14 cellular contexts compared by ENCODE assay signal in genomic region chr6:37176268-37177082, GRCh38. TPM values are rescaled to one million over a fixed set of nuclear protein-coding genes. Genes with fewer than 3 reads are reported as not detected.
DNase-seq lines count a peak whose midpoint lies in the region; ATAC-seq, FAIRE-seq and TF ChIP-seq lines count a peak whose summit lies in the region.
"Had no signal": no experiment of that assay in that cellular context is flagged by ENCODE, and none has a peak within 500 bp of the region (broad histone marks: within the 10 kb centered on the region; RNA-seq: fewer than 3 reads in every experiment).

No MANE protein-coding gene starts in this region.

- H3K4me3 ChIP-seq in OCI-LY3 (ENCODE audit: low read length) (peak overlapping the region; percentile 89), K562 (peak overlapping the region; percentile 97)
- H3K4me3 ChIP-seq: left ventricle myocardium inferior, SJSA1 had no signal

- H3K9ac ChIP-seq in OCI-LY3 (ENCODE audit: low read length) (peak overlapping the region; percentile 100), K562 (ENCODE audit: insufficient read depth in 1 of 2, low read depth in 2 of 2, low read length in 2 of 2) (peak overlapping the region; percentile 87; a peak in 3 of 4 replicates)

- H3K4me1 ChIP-seq in OCI-LY3 (ENCODE audit: low read length) (peaks cover 50% of the 10 kb centered on the region), K562 (replicated peaks in 1 of 2; ENCODE audit: control insufficient read depth in 2 of 2, insufficient read depth in 2 of 2, low read length in 2 of 2) (peaks cover 26 to 45% of the 10 kb centered on the region in 2 experiments)

- peaks cover 39% of the 10 kb centered on the region for H4K20me1 ChIP-seq in OCI-LY3 (ENCODE audit: insufficient read depth, low read length)
- H4K20me1 ChIP-seq in K562 (replicated peaks; ENCODE audit: control insufficient read depth, insufficient read depth, low read length), result peaks cover 10% of the 10 kb centered on the region; the same call in 1 of the 2 replicates

- intact Hi-C loops in K562 (cut with micrococcal nuclease), result loop anchor here (1.0 to 2.0 kb wide), 3 partner anchors 32 to 138 kb away; no protein-coding TSS in a partner anchor

- TF ChIP-seq RAD21 in K562 (CRISPR knock-in tag; conservative IDR thresholded peaks at IDR 0.05 in 1 of 2, IDR thresholded peaks at IDR 0.05 in 1 of 2), result no peak; a peak in 1 of 4 replicates

- 17% methylated on average over 15 of the region's 15 CpGs for WGBS in K562 (ENCODE audit: insufficient coverage, low coverage, missing lambda C conversion rate)

- CTCF ChIA-PET in K562 (lab: Yijun Ruan, JAX; ENCODE audit: low intra/inter-chr PET ratio), result interaction anchor here (0.6 to 1.1 kb wide), 3 partner anchors 28 to 152 kb away, joined by 3 to 5 read pairs (median 4); no protein-coding TSS in a partner anchor

- BruUV-seq in K562 (replicated peaks; lab: Mats Ljungman, UMichigan), result no TSS peak

- H3K27ac ChIP-seq in OCI-LY3 (ENCODE audit: low read length) (peak overlapping the region; percentile 95), K562 (ENCODE audit: extremely low read depth, low read depth, low read length) (peak overlapping the region; percentile 82)
- H3K27ac ChIP-seq: left ventricle myocardium inferior, SJSA1 had no signal

- POLR2A ChIA-PET in K562 (lab: Yijun Ruan, JAX), result interaction anchor here (0.6 to 9.3 kb wide), 30 partner anchors 7 to 181 kb away, joined by 3 to 128 read pairs (median 4); no protein-coding TSS in a partner anchor

- no peaks in the 10 kb centered on the region for H3K9me1 ChIP-seq in K562 (ENCODE audit: control insufficient read depth, insufficient read depth, low read length)

- peak; percentile 5; the same call in 1 of the 2 replicates for TF ChIP-seq EP300 in K562 (IDR thresholded peaks at IDR 0.05; ENCODE audit: low read length)

- H3K9me3 Mint-ChIP-seq in activated T-cell treated with anti-CD3 and anti-CD28 coated beads, Interleukin-2, amount 50 U/mL, for 4 hours, result no peaks in the 10 kb centered on the region
- H3K9me3 Mint-ChIP-seq in stimulated activated memory B cell treated with anti-CD40 and anti-IgM and Interleukin-4, amounts not matched to agents 10 μg/mL and 1 μg/mL and 100 μg/mL, for 72 hours, result no peaks in the 10 kb centered on the region

- peak; percentile 90 for TF ChIP-seq POLR2A in K562 (conservative IDR thresholded peaks at IDR 0.05)
- no peak for TF ChIP-seq POLR2A in H54 (IDR thresholded peaks at IDR 0.05; ENCODE audit: low read depth, low read length)

- in situ Hi-C loops in K562 (cut with MboI), result loop anchor here (10.0 kb wide), 1 partner anchor 152 kb away; no protein-coding TSS in a partner anchor

- H3K9me3 ChIP-seq in OCI-LY3 (ENCODE audit: insufficient read depth, low read length) (no peaks in the 10 kb centered on the region), K562 (replicated peaks; ENCODE audit: control insufficient read depth, insufficient read depth, low read depth, low read length) (no peaks in the 10 kb centered on the region; the same call in 1 of the 2 replicates)
- H3K9me3 ChIP-seq: heart left ventricle, left ventricle myocardium inferior, SJSA1 had no signal

- H3K79me2 ChIP-seq in OCI-LY3 (ENCODE audit: low read length) (peaks cover 43% of the 10 kb centered on the region), K562 (ENCODE audit: control insufficient read depth, insufficient read depth, low read length) (peaks cover 67% of the 10 kb centered on the region)

- no peak for ATAC-seq in activated T-cell treated with anti-CD3 and anti-CD28 coated beads, Interleukin-2, amount 50 U/mL, for 4 hours
- ATAC-seq in K562, result peak; percentile 25
- ATAC-seq in stimulated activated memory B cell treated with anti-CD40 and anti-IgM and Interleukin-4, amounts not matched to agents 10 μg/mL and 1 μg/mL and 100 μg/mL, for 72 hours, result no peak
- no peak for ATAC-seq in HG02588 (IDR thresholded peaks at IDR 0.05; ENCODE audit: unreplicated experiment)

- H2AFZ ChIP-seq in OCI-LY3 (ENCODE audit: low read depth, low read length) (no peak overlapping the region), K562 (ENCODE audit: low read depth, low read length) (no peak overlapping the region)

- peak overlapping the region; percentile 40 for H3K27ac Mint-ChIP-seq in stimulated activated memory B cell treated with anti-CD40 and anti-IgM and Interleukin-4, amounts not matched to agents 10 μg/mL and 1 μg/mL and 100 μg/mL, for 72 hours

- H3K4me2 ChIP-seq in OCI-LY3 (ENCODE audit: low read length), result peak overlapping the region; percentile 95
- peak overlapping the region; percentile 87 for H3K4me2 ChIP-seq in K562 (ENCODE audit: insufficient read depth, low read length)

- peak overlapping the region; percentile 31 for H3K4me3 Mint-ChIP-seq in activated T-cell treated with anti-CD3 and anti-CD28 coated beads, Interleukin-2, amount 50 U/mL, for 4 hours
- H3K4me3 Mint-ChIP-seq in stimulated activated memory B cell treated with anti-CD40 and anti-IgM and Interleukin-4, amounts not matched to agents 10 μg/mL and 1 μg/mL and 100 μg/mL, for 72 hours, result no peak overlapping the region

- H3K27me3 Mint-ChIP-seq in activated T-cell treated with anti-CD3 and anti-CD28 coated beads, Interleukin-2, amount 50 U/mL, for 4 hours (ENCODE audit: low read depth), result no peaks in the 10 kb centered on the region
- H3K27me3 Mint-ChIP-seq in stimulated activated memory B cell treated with anti-CD40 and anti-IgM and Interleukin-4, amounts not matched to agents 10 μg/mL and 1 μg/mL and 100 μg/mL, for 72 hours, result no peaks in the 10 kb centered on the region

- H3K36me3 ChIP-seq in OCI-LY3 (replicated peaks; ENCODE audit: low read depth, low read length) (peaks cover 51% of the 10 kb centered on the region), K562 (ENCODE audit: control insufficient read depth, insufficient read depth, low read length) (peaks cover 57% of the 10 kb centered on the region)

- TF ChIP-seq CTCF in OCI-LY3 (IDR thresholded peaks at IDR 0.05; ENCODE audit: low read depth, low read length), result no peak
- no peak for TF ChIP-seq CTCF in K562 (IDR thresholded peaks at IDR 0.05 in 2 of 3, conservative IDR thresholded peaks at IDR 0.05 in 1 of 3; ENCODE audit: insufficient read depth in 2 of 3, low read depth in 1 of 3, low read length in 3 of 3)

- H3K4me1 Mint-ChIP-seq in activated T-cell treated with anti-CD3 and anti-CD28 coated beads, Interleukin-2, amount 50 U/mL, for 4 hours (ENCODE audit: low read depth), result peaks cover 74% of the 10 kb centered on the region
- peaks cover 68% of the 10 kb centered on the region for H3K4me1 Mint-ChIP-seq in stimulated activated memory B cell treated with anti-CD40 and anti-IgM and Interleukin-4, amounts not matched to agents 10 μg/mL and 1 μg/mL and 100 μg/mL, for 72 hours

- H3K36me3 Mint-ChIP-seq in activated T-cell treated with anti-CD3 and anti-CD28 coated beads, Interleukin-2, amount 50 U/mL, for 4 hours (ENCODE audit: insufficient read depth), result peaks cover 42% of the 10 kb centered on the region
- H3K36me3 Mint-ChIP-seq in stimulated activated memory B cell treated with anti-CD40 and anti-IgM and Interleukin-4, amounts not matched to agents 10 μg/mL and 1 μg/mL and 100 μg/mL, for 72 hours, result peaks cover 32% of the 10 kb centered on the region

- DNase-seq in activated T-cell treated with anti-CD3 and anti-CD28 coated beads, Interleukin-2, amount 50 U/mL, for 4 hours, result no peak
- DNase-seq in activated T-cell treated with anti-CD3 and anti-CD28 coated beads, Interleukin-2, amount 50 U/mL, for 48 hours, result no peak
- DNase-seq in K562 (ENCODE audit: extremely low read depth in 1 of 4, low spot score in 3 of 4) (peak in 1 of 4 experiments; percentile 83), NCI-H1930 (lab: John Stamatoyannopoulos, UW) (no peak), H54 (ENCODE audit: insufficient read length, low spot score) (no peak)
- DNase-seq: effector memory CD4-positive, alpha-beta T cell; heart left ventricle; left ventricle myocardium inferior; NCI-H524 had no signal

- FAIRE-seq in K562 (lab: Jason Lieb, UNC), result no peak
- no peak for FAIRE-seq in H54 (lab: Jason Lieb, UNC)
- FAIRE-seq: astrocyte had no signal

- H3K27me3 ChIP-seq in OCI-LY3 (ENCODE audit: low read depth, low read length) (no peaks in the 10 kb centered on the region), K562 (ENCODE audit: control insufficient read depth in 2 of 2, insufficient read depth in 2 of 2, low read length in 2 of 2) (no peaks in the 10 kb centered on the region)
- H3K27me3 ChIP-seq: heart left ventricle, SJSA1 had no signal

TF ChIP-seq in K562, 482 proteins besides CTCF, POLR2A, EP300 and RAD21 (continues in another document):
- TF ChIP-seq ZNF12 (CRISPR knock-in tag; IDR thresholded peaks at IDR 0.05), result peak; percentile 70

RNA-seq across cellular contexts. Expression of gene PIM1, which starts 6.5 kb away (rescaled TPM):
- 10 to 100 TPM; 59.6 to 72.8 (median 60.1) TPM for total RNA-seq in activated T-cell treated with anti-CD3 and anti-CD28 coated beads, Interleukin-2, amount 50 U/mL, for 4 hours
- total RNA-seq in K562 (2011; cell fraction: chromatin; rRNA removed; ENCODE audit: low replicate concordance), result 217 and 312 TPM in 2 replicates
- 221 and 239 TPM in 2 replicates for total RNA-seq in K562 (2011; cell fraction: nucleolus; rRNA removed)
- total RNA-seq in K562 (2011; cell fraction: nucleoplasm; rRNA removed), result 299 and 384 TPM in 2 replicates
- total RNA-seq in K562 (2014; rRNA removed), result 169 and 190 TPM in 2 replicates
- total RNA-seq in K562 (2014; rRNA removed; fragmentation: Illumina TruSeq; extraction: Trizol), result 175 and 193 TPM in 2 replicates
- 211 and 212 TPM in 2 replicates for total RNA-seq in K562 (2015; rRNA removed; fragmentation: Illumina TruSeq; extraction: Trizol)
- 358 and 364 TPM in 2 replicates for total RNA-seq in K562 (2021)
- 296 and 429 TPM in 2 replicates for polyA plus RNA-seq in K562 (2011; rRNA removed)
- 314 and 336 TPM in 2 replicates for polyA plus RNA-seq in K562 (2011; cell fraction: cytosol; rRNA removed)
- 653 and 742 TPM in 2 replicates for polyA plus RNA-seq in K562 (2011; cell fraction: nucleus; rRNA removed)
- 412 and 745 TPM in 2 replicates for polyA plus RNA-seq in K562 (2012)
- polyA plus RNA-seq in K562 (2014; fragmentation: Illumina TruSeq; extraction: Trizol), result 574 and 789 TPM in 2 replicates
- 10 to 100 TPM; 19.0 to 62.4 TPM for polyA plus RNA-seq in K562 (2014; fragmentation: Nextera tagmentation; extraction: Ambion mirVana)
- polyA plus RNA-seq in K562 (2014; rRNA removed), result 235 and 249 TPM in 2 replicates
- polyA minus RNA-seq in K562 (2011; rRNA and poly(A)+ RNA removed), result 158 and 187 TPM in 2 replicates
- 162 and 207 TPM in 2 replicates for polyA minus RNA-seq in K562 (2011; cell fraction: cytosol; rRNA and poly(A)+ RNA removed)
- 177 and 202 TPM in 2 replicates for polyA minus RNA-seq in K562 (2011; cell fraction: nucleus; rRNA and poly(A)+ RNA removed)
